ENCODE assay signal across 9 cellular contexts in genomic region chr17:48647103-48647963, GRCh38. TPM values are rescaled to one million over a fixed set of nuclear protein-coding genes. Genes with fewer than 3 reads are reported as not detected.
DNase-seq lines count a peak whose midpoint lies in the region; ATAC-seq and TF ChIP-seq lines count a peak whose summit lies in the region.
"Had no signal": no experiment of that assay in that cellular context is flagged by ENCODE, and none has a peak within 500 bp of the region (broad histone marks: within the 10 kb centered on the region; RNA-seq: fewer than 3 reads in every experiment).

No MANE protein-coding gene starts in this region.

- no peaks in the 10 kb centered on the region for H3K36me3 ChIP-seq in CD8-positive, alpha-beta memory T cell (ENCODE audit: insufficient read depth, low read length)
- no peaks in the 10 kb centered on the region for H3K36me3 ChIP-seq in HUES64 (ENCODE audit: insufficient read depth, low read length)

- peaks cover 15% of the 10 kb centered on the region for H3K4me1 ChIP-seq in CD8-positive, alpha-beta memory T cell (ENCODE audit: insufficient read depth, low read length)
- peaks cover 5% of the 10 kb centered on the region; the same call in 1 of the 2 replicates for H3K4me1 ChIP-seq in HUES64 (ENCODE audit: insufficient read depth, low read length)

- no peaks in the 10 kb centered on the region for H3K9me3 Mint-ChIP-seq in CD8-positive, alpha-beta memory T cell
- no peaks in the 10 kb centered on the region for H3K9me3 Mint-ChIP-seq in central memory CD8-positive, alpha-beta T cell
- no peaks in the 10 kb centered on the region for H3K9me3 Mint-ChIP-seq in natural killer cell

- peaks cover 40 to 45% of the 10 kb centered on the region in 2 donors for H3K27me3 Mint-ChIP-seq in CD8-positive, alpha-beta memory T cell
- H3K27me3 Mint-ChIP-seq in central memory CD8-positive, alpha-beta T cell = peaks cover 55% of the 10 kb centered on the region
- peaks cover 38 to 57% of the 10 kb centered on the region in 2 donors for H3K27me3 Mint-ChIP-seq in natural killer cell (ENCODE audit: low read depth in 2 of 2)

- H3K9me3 ChIP-seq in CD8-positive, alpha-beta memory T cell (ENCODE audit: low read length) = no peaks in the 10 kb centered on the region
- no peaks in the 10 kb centered on the region for H3K9me3 ChIP-seq in HUES64 (ENCODE audit: insufficient read depth, low read depth, low read length)

- DNase-seq in CD8-positive, alpha-beta memory T cell = no peak
- DNase-seq in central memory CD8-positive, alpha-beta T cell (ENCODE audit: low spot score in 2 of 2) = no peak
- DNase-seq in natural killer cell = no peak
- DNase-seq in cerebellum (ENCODE audit: low spot score) = no peak
- no peak for DNase-seq in AG08395 (ENCODE audit: low spot score)
- DNase-seq in NCI-H2029 (lab: John Stamatoyannopoulos, UW) = no peak

- H3K36me3 Mint-ChIP-seq in CD8-positive, alpha-beta memory T cell = peaks cover 0 to 1% (median 0%) of the 10 kb centered on the region in 3 donors
- peaks cover 14% of the 10 kb centered on the region for H3K36me3 Mint-ChIP-seq in central memory CD8-positive, alpha-beta T cell (ENCODE audit: insufficient read depth)
- no peaks in the 10 kb centered on the region for H3K36me3 Mint-ChIP-seq in natural killer cell

- peak overlapping the region; percentile 57 for H3K4me3 ChIP-seq in CD8-positive, alpha-beta memory T cell (ENCODE audit: low read length)
- H3K4me3 ChIP-seq in HUES64 (ENCODE audit: low read length) = peak overlapping the region; percentile 37

- H3K27me3 ChIP-seq in CD8-positive, alpha-beta memory T cell (ENCODE audit: insufficient read depth, low read length, poor library complexity, severe bottlenecking) = peaks cover 24% of the 10 kb centered on the region
- H3K27me3 ChIP-seq in HUES64 (ENCODE audit: insufficient read depth, low read length) = peaks cover 95% of the 10 kb centered on the region

- CTCF ChIA-PET in CD8-positive, alpha-beta memory T cell (lab: Charles Lee) = interaction anchor here (1.2 to 2.5 kb wide), 2 partner anchors 11 to 21 kb away, joined by 3 to 13 read pairs; partner anchors contain the start of gene HOXB9

- intact Hi-C loops in natural killer cell (cut with micrococcal nuclease) = no loop called here

- peak overlapping the region; percentile 82 to 96 (median 87) for H3K4me3 Mint-ChIP-seq in CD8-positive, alpha-beta memory T cell
- H3K4me3 Mint-ChIP-seq in central memory CD8-positive, alpha-beta T cell = peak overlapping the region; percentile 81
- peak overlapping the region; percentile 87 for H3K4me3 Mint-ChIP-seq in natural killer cell

- no peak for TF ChIP-seq CTCF in natural killer cell (IDR thresholded peaks at IDR 0.05)

- POLR2A ChIA-PET in CD8-positive, alpha-beta memory T cell (lab: Charles Lee) = interaction anchor here (0.6 kb wide), 1 partner anchor 249 kb away, joined by 3 read pairs; no protein-coding TSS in a partner anchor

- peak overlapping the region in 5 of 8 donors; percentile 44 to 97 (median 58) for H3K27ac Mint-ChIP-seq in CD8-positive, alpha-beta memory T cell
- H3K27ac Mint-ChIP-seq in central memory CD8-positive, alpha-beta T cell (ENCODE audit: low read depth) = peak overlapping the region; percentile 60
- H3K27ac Mint-ChIP-seq in natural killer cell = peak overlapping the region in 1 of 2 donors; percentile 73

- under 1% methylated on average over 30 of the region's 30 CpGs for WGBS in HUES64

- H3K9ac ChIP-seq in HUES64 (ENCODE audit: low read depth, low read length) = no peak overlapping the region

- peaks cover 15 to 32% (median 24%) of the 10 kb centered on the region in 3 donors for H3K4me1 Mint-ChIP-seq in CD8-positive, alpha-beta memory T cell
- peaks cover 28% of the 10 kb centered on the region for H3K4me1 Mint-ChIP-seq in central memory CD8-positive, alpha-beta T cell
- H3K4me1 Mint-ChIP-seq in natural killer cell = peaks cover 11 to 26% of the 10 kb centered on the region in 2 donors

- ATAC-seq in central memory CD8-positive, alpha-beta T cell (replicated peaks; ENCODE audit: extremely low read depth, poor library complexity, severe bottlenecking) = peak; percentile 25
- ATAC-seq in natural killer cell (peak in 2 of 3 donors; percentile 38 to 45), HG03521 (IDR thresholded peaks at IDR 0.05; ENCODE audit: unreplicated experiment) (no peak)

- H3K27ac ChIP-seq in CD8-positive, alpha-beta memory T cell (ENCODE audit: low read depth, low read length) = no peak overlapping the region
- no peak overlapping the region for H3K27ac ChIP-seq in HUES64 (ENCODE audit: low read depth, low read length)

RNA-seq across cellular contexts. Expression of gene HOXB9, which starts 21.2 kb away (rescaled TPM):
- total RNA-seq in CD8-positive, alpha-beta memory T cell = 1 to 10 TPM; 2.0 to 2.6 TPM
- polyA plus RNA-seq in CD8-positive, alpha-beta memory T cell = not detected
- polyA plus RNA-seq in HUES64 (2013, experiment 1 of 2) = 6.2 TPM
- 11.3 TPM for polyA plus RNA-seq in HUES64 (2013, experiment 2 of 2)
- 1 to 10 TPM in 1 of 3 donors, under 1 TPM in 2; 0.12 to 1.0 (median 0.18) TPM for total RNA-seq in natural killer cell
- total RNA-seq in cerebellum = 0.09 TPM
- total RNA-seq: lung microvascular endothelial cell had no signal

RNA-seq across cellular contexts. Expression of gene HOXB8, which starts 32.2 kb away (rescaled TPM):
- total RNA-seq in CD8-positive, alpha-beta memory T cell = not detected
- not detected for polyA plus RNA-seq in CD8-positive, alpha-beta memory T cell
- polyA plus RNA-seq in HUES64 (2013, experiment 1 of 2) = 2.6 TPM
- 4.0 TPM for polyA plus RNA-seq in HUES64 (2013, experiment 2 of 2)
- total RNA-seq in natural killer cell = not detected
- not detected for total RNA-seq in cerebellum
- total RNA-seq: lung microvascular endothelial cell had no signal

RNA-seq across cellular contexts. Expression of gene HOXB7, which starts 36.5 kb away (rescaled TPM):
- total RNA-seq in CD8-positive, alpha-beta memory T cell = under 1 TPM; 0.89 to 0.96 TPM
- polyA plus RNA-seq in CD8-positive, alpha-beta memory T cell = 0.87 TPM
- 0.20 TPM for polyA plus RNA-seq in HUES64 (2013, experiment 1 of 2)
- 1.1 TPM for polyA plus RNA-seq in HUES64 (2013, experiment 2 of 2)
- 1 to 10 TPM in 1 of 3 donors, under 1 TPM in 2; 0.45 to 1.4 (median 0.97) TPM for total RNA-seq in natural killer cell
- not detected for total RNA-seq in cerebellum

RNA-seq across cellular contexts. Expression of gene HOXB6, which starts 42.5 kb away (rescaled TPM):
- total RNA-seq in CD8-positive, alpha-beta memory T cell = under 1 TPM; 0.22 to 0.37 TPM
- not detected for polyA plus RNA-seq in CD8-positive, alpha-beta memory T cell
- 1.0 TPM for polyA plus RNA-seq in HUES64 (2013, experiment 1 of 2)
- polyA plus RNA-seq in HUES64 (2013, experiment 2 of 2) = 1.8 TPM
- total RNA-seq in natural killer cell = not detected
- not detected for total RNA-seq in cerebellum

RNA-seq across cellular contexts. Expression of gene HOXB5, which starts 53.8 kb away (rescaled TPM):
- total RNA-seq in CD8-positive, alpha-beta memory T cell = not detected
- polyA plus RNA-seq in CD8-positive, alpha-beta memory T cell = not detected
- polyA plus RNA-seq in HUES64 (2013, experiment 1 of 2) = 0.40 TPM
- 0.63 TPM for polyA plus RNA-seq in HUES64 (2013, experiment 2 of 2)
- not detected for total RNA-seq in natural killer cell
- total RNA-seq in cerebellum = not detected
- total RNA-seq: lung microvascular endothelial cell had no signal
